ENCODE assay signal across 13 cellular contexts in the genomic region with DNA sequence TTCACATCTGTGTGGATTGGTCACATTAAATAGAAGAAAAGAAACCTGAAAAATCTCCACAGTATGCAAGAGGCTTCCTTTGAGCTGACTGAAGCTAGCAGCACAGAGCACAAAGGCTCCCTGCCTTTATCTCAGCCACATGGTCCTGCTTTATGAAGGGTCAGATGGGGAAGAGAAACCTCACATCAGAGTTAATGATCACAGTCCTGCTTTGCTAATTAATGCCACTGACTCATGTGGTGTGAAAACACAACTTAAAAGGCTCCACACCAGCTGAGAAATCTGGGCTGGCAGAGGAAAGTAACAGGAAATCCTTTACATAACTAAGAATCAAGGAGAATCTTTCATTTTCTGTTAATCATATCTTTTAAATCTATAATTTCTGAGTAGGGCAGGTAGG.
DNase-seq lines count a peak whose midpoint lies in the region; ATAC-seq and TF ChIP-seq lines count a peak whose summit lies in the region.
"Had no signal": no experiment of that assay in that cellular context is flagged by ENCODE, and none has a peak within 500 bp of the region (broad histone marks: within the 10 kb centered on the region; RNA-seq: fewer than 3 reads in every experiment).

No MANE protein-coding gene starts in this region.

- TF ChIP-seq CTCF in nephron (IDR thresholded peaks at IDR 0.05; ENCODE audit: unreplicated experiment in 3 of 3) (no peak), HFFc6 (IDR thresholded peaks at IDR 0.05) (no peak)

- ATAC-seq in GM19035 (IDR thresholded peaks at IDR 0.05; ENCODE audit: unreplicated experiment), result peak; percentile 71
- ATAC-seq in GM21825 (IDR thresholded peaks at IDR 0.05; ENCODE audit: unreplicated experiment), result peak; percentile 95
- ATAC-seq in HG03432 (IDR thresholded peaks at IDR 0.05; ENCODE audit: unreplicated experiment), result peak; percentile 94
- ATAC-seq: lower lobe of right lung; stimulated activated naive B cell treated with anti-CD40 and anti-IgM and Interleukin-4, amounts not matched to agents 10 μg/mL and 1 μg/mL and 100 μg/mL, for 72 hours had no signal

- H3K27me3 Mint-ChIP-seq in nephron (ENCODE audit: low read depth) (no peaks in the 10 kb centered on the region), HFFc6 (ENCODE audit: insufficient read depth) (no peaks in the 10 kb centered on the region)
- H3K27me3 Mint-ChIP-seq in activated naive CD8-positive, alpha-beta T cell treated with anti-CD3 and anti-CD28 coated beads for 36 hours, result no peaks in the 10 kb centered on the region
- H3K27me3 Mint-ChIP-seq: stimulated activated naive B cell treated with anti-CD40 and anti-IgM and Interleukin-4, amounts not matched to agents 10 μg/mL and 1 μg/mL and 100 μg/mL, for 72 hours had no signal

- H3K9me3 Mint-ChIP-seq in nephron, result peaks cover 8% of the 10 kb centered on the region
- peaks cover 5% of the 10 kb centered on the region for H3K9me3 Mint-ChIP-seq in activated naive CD8-positive, alpha-beta T cell treated with anti-CD3 and anti-CD28 coated beads for 36 hours
- peaks cover 23% of the 10 kb centered on the region for H3K9me3 Mint-ChIP-seq in HFFc6

- H3K4me1 Mint-ChIP-seq in nephron (peaks cover 5% of the 10 kb centered on the region), HFFc6 (ENCODE audit: low read depth) (no peaks in the 10 kb centered on the region)
- no peaks in the 10 kb centered on the region for H3K4me1 Mint-ChIP-seq in activated naive CD8-positive, alpha-beta T cell treated with anti-CD3 and anti-CD28 coated beads for 36 hours
- H3K4me1 Mint-ChIP-seq: stimulated activated naive B cell treated with anti-CD40 and anti-IgM and Interleukin-4, amounts not matched to agents 10 μg/mL and 1 μg/mL and 100 μg/mL, for 72 hours had no signal

- no peak for DNase-seq in EL
- no peak for DNase-seq in activated naive CD8-positive, alpha-beta T cell treated with anti-CD3 and anti-CD28 coated beads for 36 hours
- DNase-seq in NCI-H2227 (lab: John Stamatoyannopoulos, UW; ENCODE audit: unreplicated experiment), result no peak
- DNase-seq in HFFc6, result no peak
- DNase-seq: hippocampal formation; lower lobe of right lung; NCI-H1092; stimulated activated naive B cell treated with anti-CD40 and anti-IgM and Interleukin-4, amounts not matched to agents 10 μg/mL and 1 μg/mL and 100 μg/mL, for 72 hours had no signal

- H3K27ac Mint-ChIP-seq in nephron, result peak overlapping the region; percentile 63 to 83 (median 77)
- H3K27ac Mint-ChIP-seq in activated naive CD8-positive, alpha-beta T cell treated with anti-CD3 and anti-CD28 coated beads for 36 hours, result no peak overlapping the region
- no peak overlapping the region for H3K27ac Mint-ChIP-seq in HFFc6
- H3K27ac Mint-ChIP-seq: activated T-helper 1 cell treated with anti-CD3 and anti-CD28 coated beads, Interleukin-12 subunit alpha, Interleukin-12 subunit beta, Interleukin-2, Interleukin-4 antibody, amounts not matched to agents 30 ng/mL and 10 ng/mL and 1 ng/mL, durations not matched to agents 14 hours and 24 hours and 36 hours; stimulated activated naive B cell treated with anti-CD40 and anti-IgM and Interleukin-4, amounts not matched to agents 10 μg/mL and 1 μg/mL and 100 μg/mL, for 72 hours had no signal

- H3K4me3 Mint-ChIP-seq in nephron (no peak overlapping the region), HFFc6 (no peak overlapping the region)
- no peak overlapping the region for H3K4me3 Mint-ChIP-seq in activated naive CD8-positive, alpha-beta T cell treated with anti-CD3 and anti-CD28 coated beads for 36 hours
- H3K4me3 Mint-ChIP-seq: activated T-helper 1 cell treated with anti-CD3 and anti-CD28 coated beads, Interleukin-12 subunit alpha, Interleukin-12 subunit beta, Interleukin-2, Interleukin-4 antibody, amounts not matched to agents 30 ng/mL and 10 ng/mL and 1 ng/mL, durations not matched to agents 14 hours and 24 hours and 36 hours; stimulated activated naive B cell treated with anti-CD40 and anti-IgM and Interleukin-4, amounts not matched to agents 10 μg/mL and 1 μg/mL and 100 μg/mL, for 72 hours had no signal

- peaks cover 11% of the 10 kb centered on the region for H3K36me3 Mint-ChIP-seq in nephron (ENCODE audit: low read depth)
- H3K36me3 Mint-ChIP-seq in activated naive CD8-positive, alpha-beta T cell treated with anti-CD3 and anti-CD28 coated beads for 36 hours, result no peaks in the 10 kb centered on the region
- no peaks in the 10 kb centered on the region for H3K36me3 Mint-ChIP-seq in HFFc6 (ENCODE audit: low read depth)
- H3K36me3 Mint-ChIP-seq: stimulated activated naive B cell treated with anti-CD40 and anti-IgM and Interleukin-4, amounts not matched to agents 10 μg/mL and 1 μg/mL and 100 μg/mL, for 72 hours had no signal

Comparison
In these comparisons a context has a peak if more than half of its experiments do, and no peak if none do; other contexts are left out.
1. H3K27ac Mint-ChIP-seq: peak in nephron (3 of 3); none in activated naive CD8-positive, alpha-beta T cell treated with anti-CD3 and anti-CD28 coated beads for 36 hours (single experiment) and HFFc6 (single experiment).
2. Peak in every context shown above with its lines, with median percentiles within 50 percentile points of each other: ATAC-seq.